15 cellular contexts compared by ENCODE assay signal in the genomic region with DNA sequence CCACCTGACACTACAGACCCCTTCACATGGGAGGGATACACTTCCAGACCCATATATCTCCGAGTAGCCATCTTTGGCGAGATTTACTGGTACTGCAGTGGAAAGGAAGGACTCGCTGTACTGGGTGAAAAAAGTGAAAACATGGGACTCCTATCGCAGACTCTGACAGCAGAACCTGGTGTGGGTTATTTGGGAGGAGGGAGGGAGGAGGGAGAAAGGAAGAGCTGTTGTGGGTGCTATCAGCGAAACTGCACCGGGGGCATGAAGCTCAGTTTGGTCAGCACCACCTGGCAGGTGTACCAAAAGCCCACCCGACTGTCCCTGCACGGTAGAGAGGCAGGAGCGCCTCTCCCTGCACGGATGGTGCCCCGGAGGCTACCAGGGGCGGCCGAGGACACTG. TPM values are rescaled to one million over a fixed set of nuclear protein-coding genes. Genes with fewer than 3 reads are reported as not detected.
DNase-seq lines count a peak whose midpoint lies in the region; ATAC-seq and TF ChIP-seq lines count a peak whose summit lies in the region.
"Had no signal": no experiment of that assay in that cellular context is flagged by ENCODE, and none has a peak within 500 bp of the region (broad histone marks: within the 10 kb centered on the region; RNA-seq: fewer than 3 reads in every experiment).

No MANE protein-coding gene starts in this region.

- H2BK15ac ChIP-seq in neuronal stem cell (ENCODE audit: low read length): no peak overlapping the region

- H4K91ac ChIP-seq in neuronal stem cell (ENCODE audit: low read depth, low read length, poor library complexity): no peak overlapping the region

- no peak overlapping the region for H4K8ac ChIP-seq in neuronal stem cell (ENCODE audit: low read depth, low read length)

- POLR2A ChIA-PET in A673 (lab: Charles Lee; ENCODE audit: low non-redundant PET): no interaction called here

- no peak overlapping the region for H2BK12ac ChIP-seq in neuronal stem cell (ENCODE audit: low read length)

- peak overlapping the region; percentile 91 for H3K23ac ChIP-seq in neuronal stem cell (ENCODE audit: low read depth, low read length, poor library complexity)

- intact Hi-C loops in A673 (cut with micrococcal nuclease; ENCODE audit: unreplicated experiment): no loop called here

- H2AK5ac ChIP-seq in neuronal stem cell (ENCODE audit: low read depth, low read length): no peak overlapping the region

- H3K9me3 ChIP-seq in SK-N-MC (ENCODE audit: low read depth, low read length): no peaks in the 10 kb centered on the region
- H3K9me3 ChIP-seq in neuronal stem cell (replicated peaks in 1 of 2; ENCODE audit: control insufficient read depth in 2 of 2, insufficient read depth in 1 of 2, low read depth in 1 of 2, low read length in 2 of 2): peaks cover 0 to 5% of the 10 kb centered on the region in 2 donors
- no peaks in the 10 kb centered on the region for H3K9me3 ChIP-seq in A673 (ENCODE audit: low read depth, low read length, poor library complexity, severe bottlenecking)
- H3K9me3 ChIP-seq: BLaER1, Caco-2 had no signal

- H2AFZ ChIP-seq in GM23338 (no peak overlapping the region), neuronal stem cell (ENCODE audit: low read length) (no peak overlapping the region)

- no peak for TF ChIP-seq CTCF in GM23338 (conservative IDR thresholded peaks at IDR 0.05; ENCODE audit: low read depth in 2 of 2)
- TF ChIP-seq CTCF in A673 (conservative IDR thresholded peaks at IDR 0.05; ENCODE audit: low read depth, low read length): no peak

- H3K14ac ChIP-seq in neuronal stem cell (ENCODE audit: low read length): no peak overlapping the region

- H4K20me1 ChIP-seq in GM23338 (replicated peaks; ENCODE audit: insufficient read depth): no peaks in the 10 kb centered on the region; the same call in none of the 2 replicates

- no peak overlapping the region for H3K18ac ChIP-seq in neuronal stem cell (ENCODE audit: low read length)

- no peaks in the 10 kb centered on the region for H3K9me2 ChIP-seq in GM23338 (ENCODE audit: insufficient read depth)

- H3K79me2 ChIP-seq in GM23338 (replicated peaks; ENCODE audit: insufficient read depth): no peaks in the 10 kb centered on the region

- H2BK5ac ChIP-seq in neuronal stem cell (ENCODE audit: low read length): no peak overlapping the region

- no peaks in the 10 kb centered on the region for H3K4me1 ChIP-seq in GM23338 (ENCODE audit: insufficient read depth)
- peaks cover 0 to 11% of the 10 kb centered on the region in 2 donors for H3K4me1 ChIP-seq in neuronal stem cell (ENCODE audit: control insufficient read depth in 2 of 2, insufficient read depth in 1 of 2, low read depth in 1 of 2, low read length in 2 of 2)
- peaks cover 11% of the 10 kb centered on the region for H3K4me1 ChIP-seq in A673 (ENCODE audit: insufficient read depth, low read length, poor library complexity, severe bottlenecking)

- H3K4me1 Mint-ChIP-seq in GM23338: no peaks in the 10 kb centered on the region; the same call in 1 of the 3 replicates

- peak; percentile 18 for TF ChIP-seq POLR2A in erythroblast (IDR thresholded peaks at IDR 0.05; ENCODE audit: low read length)

- peaks cover 5% of the 10 kb centered on the region for H3K79me1 ChIP-seq in neuronal stem cell (ENCODE audit: low read depth, low read length)

- H3K27ac ChIP-seq in GM23338 (ENCODE audit: low read depth) (peak overlapping the region; percentile 66; the same call in 1 of the 2 replicates), SK-N-MC (0 out of 2 replicates have a peak overlapping the region, but pooled peaks have one; percentile 36), neuronal stem cell (replicated peaks; ENCODE audit: low read length) (no peak overlapping the region), A673 (ENCODE audit: low read depth, low read length, poor library complexity, severe bottlenecking) (no peak overlapping the region)
- H3K27ac ChIP-seq: 22Rv1, BLaER1 had no signal

- CTCF ChIA-PET in A673 (lab: Charles Lee): no interaction called here

- ATAC-seq in GM23338: no peak
- ATAC-seq in GM21529 (IDR thresholded peaks at IDR 0.05; ENCODE audit: unreplicated experiment): no peak

- DNase-seq in GM23338 (ENCODE audit: low spot score) (no peak), SK-N-MC (ENCODE audit: low read depth, low spot score) (no peak), erythroblast (lab: John Stamatoyannopoulos, UW) (no peak), neuronal stem cell (ENCODE audit: low spot score) (no peak), inferior parietal cortex (ENCODE audit: extremely low spot score) (no peak), A673 (ENCODE audit: low spot score) (no peak), NCI-H1417 treated with DMSO at 0.1 percent for 48 hours (lab: John Stamatoyannopoulos, UW) (no peak)
- DNase-seq: AML-193; Caco-2; CD8-positive, alpha-beta memory T cell; DND-41; GF-D8 had no signal

- no peak overlapping the region; the same call in 2 of the 3 replicates for H3K4me3 Mint-ChIP-seq in GM23338

- no peak overlapping the region for H3K4ac ChIP-seq in neuronal stem cell (ENCODE audit: low read length)

- no CpG with 5 or more reads among the region's 13 CpGs for WGBS in neuronal stem cell (ENCODE audit: extremely low coverage in 2 of 2, insufficient read length in 2 of 2, insufficient replicate concordance in 1 of 2), 2 donors

- peaks cover 26% of the 10 kb centered on the region for H3K36me3 ChIP-seq in GM23338 (ENCODE audit: insufficient read depth)
- H3K36me3 ChIP-seq in SK-N-MC (ENCODE audit: insufficient read depth, low read length): peaks cover 27% of the 10 kb centered on the region
- H3K36me3 ChIP-seq in neuronal stem cell (replicated peaks in 1 of 2; ENCODE audit: control insufficient read depth in 2 of 2, insufficient read depth in 2 of 2, low read length in 2 of 2): peaks cover 41 to 51% of the 10 kb centered on the region in 2 donors
- peaks cover 27% of the 10 kb centered on the region for H3K36me3 ChIP-seq in A673 (ENCODE audit: insufficient read depth, low read length, poor library complexity, severe bottlenecking)

- H3K4me3 ChIP-seq in GM23338 (no peak overlapping the region), SK-N-MC (no peak overlapping the region), neuronal stem cell (ENCODE audit: low read length in 2 of 2) (no peak overlapping the region), A673 (ENCODE audit: low read depth, low read length, poor library complexity, severe bottlenecking) (no peak overlapping the region)
- H3K4me3 ChIP-seq: BLaER1 had no signal

- H3K27me3 Mint-ChIP-seq in GM23338 (ENCODE audit: insufficient read depth, low read depth, poor library complexity): peaks cover 15% of the 10 kb centered on the region

- H3K27ac Mint-ChIP-seq in GM23338: no peak overlapping the region

- H2BK120ac ChIP-seq in neuronal stem cell (ENCODE audit: low read depth, low read length): no peak overlapping the region

- H3K9me3 Mint-ChIP-seq in GM23338: no peaks in the 10 kb centered on the region
- H3K9me3 Mint-ChIP-seq: CD8-positive, alpha-beta memory T cell had no signal

- BruUV-seq in A673 (replicated peaks; lab: Mats Ljungman, UMichigan): no TSS peak

- H3K9ac ChIP-seq in SK-N-MC (ENCODE audit: insufficient read length): no peak overlapping the region
- peak overlapping the region; percentile 44 for H3K9ac ChIP-seq in neuronal stem cell (ENCODE audit: low read depth, low read length, poor library complexity)
- H3K9ac ChIP-seq: BLaER1 had no signal

- H3F3A ChIP-seq in GM23338 (replicated peaks; ENCODE audit: low read depth): peaks cover 38% of the 10 kb centered on the region; the same call in 1 of the 2 replicates

- no peak overlapping the region for H3K4me2 ChIP-seq in GM23338
- no peak overlapping the region for H3K4me2 ChIP-seq in neuronal stem cell (ENCODE audit: insufficient read depth, low read length, poor library complexity, severe bottlenecking)
- H3K4me2 ChIP-seq: BLaER1 had no signal

- H3K27me3 ChIP-seq in GM23338 (ENCODE audit: insufficient read depth) (peaks cover 11% of the 10 kb centered on the region), neuronal stem cell (ENCODE audit: control insufficient read depth in 3 of 3, insufficient read depth in 3 of 3, low read depth in 1 of 3, low read length in 3 of 3) (peaks cover 0 to 5% (median 0%) of the 10 kb centered on the region in 3 experiments), A673 (replicated peaks; ENCODE audit: insufficient read depth, low read depth, low read length, poor library complexity) (no peaks in the 10 kb centered on the region)

- H3K36me3 Mint-ChIP-seq in GM23338 (ENCODE audit: low read depth): peaks cover 40% of the 10 kb centered on the region

TF ChIP-seq in GM23338, 12 proteins besides CTCF, POLR2A, EP300 and RAD21 (continues in another document):
- TF ChIP-seq EZH2 (IDR thresholded peaks at IDR 0.05; ENCODE audit: low read depth, unreplicated experiment) (no peak), JUNB (IDR thresholded peaks at IDR 0.05; ENCODE audit: unreplicated experiment) (no peak), CREB1 (CRISPR knock-in tag; IDR thresholded peaks at IDR 0.05; ENCODE audit: low read depth) (no peak)

RNA-seq across cellular contexts. Expression of a gene that starts 5.0 kb away (rescaled TPM):
- total RNA-seq in GM23338 (2014; rRNA removed; shearing (Covaris generic)): 3.1 and 6.6 TPM in 2 replicates
- 8.3 and 8.5 TPM in 2 replicates for polyA plus RNA-seq in GM23338 (2016; fragmentation: Nextera tagmentation; extraction: Ambion mirVana)
- polyA plus RNA-seq in neuronal stem cell (2013, experiment 1 of 2): 8.2 TPM
- 7.2 TPM for polyA plus RNA-seq in neuronal stem cell (2013, experiment 2 of 2)
- 1.2 and 5.2 TPM in 2 replicates for total RNA-seq in A673 (2021)
- total RNA-seq: CD8-positive, alpha-beta memory T cell had no signal

RNA-seq across cellular contexts. Expression of a gene that starts 8.7 kb away (rescaled TPM):
- total RNA-seq in GM23338 (2014; rRNA removed; shearing (Covaris generic)): not detected in 2 replicates
- polyA plus RNA-seq in GM23338 (2016; fragmentation: Nextera tagmentation; extraction: Ambion mirVana): 3.4 and 6.7 TPM in 2 replicates
- polyA plus RNA-seq in neuronal stem cell (2013, experiment 1 of 2): not detected
- polyA plus RNA-seq in neuronal stem cell (2013, experiment 2 of 2): not detected
- 5.9 and 9.5 TPM in 2 replicates for total RNA-seq in A673 (2021)
- total RNA-seq: CD8-positive, alpha-beta memory T cell had no signal

RNA-seq across cellular contexts. Expression of a gene that starts 12.5 kb away (rescaled TPM):
- 1.9 TPM in 1 of 2 replicates, not detected in the other for total RNA-seq in GM23338 (2014; rRNA removed; shearing (Covaris generic))
- polyA plus RNA-seq in GM23338 (2016; fragmentation: Nextera tagmentation; extraction: Ambion mirVana): 7.8 and 11.7 TPM in 2 replicates
- not detected for polyA plus RNA-seq in neuronal stem cell (2013, experiment 1 of 2)
- not detected for polyA plus RNA-seq in neuronal stem cell (2013, experiment 2 of 2)
- 1.9 and 6.1 TPM in 2 replicates for total RNA-seq in A673 (2021)
- total RNA-seq: CD8-positive, alpha-beta memory T cell had no signal

RNA-seq across cellular contexts. Expression of a gene that starts 19.4 kb away (rescaled TPM):
- total RNA-seq in GM23338 (2014; rRNA removed; shearing (Covaris generic)): not detected in 2 replicates
- polyA plus RNA-seq in GM23338 (2016; fragmentation: Nextera tagmentation; extraction: Ambion mirVana): 0.68 TPM in 1 of 2 replicates, not detected in the other
- not detected for polyA plus RNA-seq in neuronal stem cell (2013, experiment 1 of 2)
- polyA plus RNA-seq in neuronal stem cell (2013, experiment 2 of 2): not detected
- not detected in 2 replicates for total RNA-seq in A673 (2021)
- total RNA-seq: Caco-2; CD8-positive, alpha-beta memory T cell had no signal
- polyA plus RNA-seq: CD8-positive, alpha-beta memory T cell had no signal

RNA-seq across cellular contexts. Expression of a gene that starts 32.8 kb away (rescaled TPM):
- not detected in 2 replicates for total RNA-seq in GM23338 (2014; rRNA removed; shearing (Covaris generic))
- polyA plus RNA-seq in GM23338 (2016; fragmentation: Nextera tagmentation; extraction: Ambion mirVana): 0.39 TPM in 1 of 2 replicates, not detected in the other
- polyA plus RNA-seq in neuronal stem cell (2013, experiment 1 of 2): 0.21 TPM
- polyA plus RNA-seq in neuronal stem cell (2013, experiment 2 of 2): 0.32 TPM
- total RNA-seq in A673 (2021): not detected in 2 replicates
- total RNA-seq: Caco-2; CD8-positive, alpha-beta memory T cell had no signal
- polyA plus RNA-seq: CD8-positive, alpha-beta memory T cell had no signal

Comparison
In these comparisons a context has a peak if more than half of its experiments do, and no peak if none do; other contexts are left out.
1. H3K27ac ChIP-seq: peak in GM23338 (single experiment) and SK-N-MC (single experiment); none in neuronal stem cell (single experiment) and A673 (single experiment).